In the genomic region with DNA sequence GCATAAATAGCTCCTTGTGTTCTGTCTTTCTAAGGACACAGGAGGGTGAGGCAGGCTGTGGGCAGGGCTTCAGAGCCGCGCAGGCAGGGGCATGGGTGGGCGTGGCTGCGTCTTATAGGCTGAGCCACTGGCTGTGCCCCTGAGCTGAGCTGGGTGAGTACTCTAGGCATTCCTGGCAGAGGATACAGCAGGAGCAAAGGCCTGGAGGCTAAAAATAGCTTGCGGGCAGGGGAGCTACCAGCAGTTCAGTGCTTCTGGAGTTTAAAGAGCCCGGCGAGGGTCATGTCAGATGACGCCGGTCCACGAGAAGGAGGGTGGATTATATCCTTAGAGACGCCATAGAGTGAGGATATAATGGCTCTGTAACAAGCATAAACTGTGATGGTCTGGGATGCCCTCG, we compare ENCODE assay signal across 10 cellular contexts. TPM values are rescaled to one million over a fixed set of nuclear protein-coding genes. Genes with fewer than 3 reads are reported as not detected.
DNase-seq lines count a peak whose midpoint lies in the region; ATAC-seq and FAIRE-seq lines count a peak whose summit lies in the region.
"Had no signal": no experiment of that assay in that cellular context is flagged by ENCODE, and none has a peak within 500 bp of the region (broad histone marks: within the 10 kb centered on the region; RNA-seq: fewer than 3 reads in every experiment).

No MANE protein-coding gene starts in this region.

- no peaks in the 10 kb centered on the region for H3K4me1 ChIP-seq in muscle layer of duodenum (ENCODE audit: control insufficient read depth in 1 of 2, insufficient read depth in 2 of 2, low read length in 2 of 2)

- ATAC-seq in HG02798 (IDR thresholded peaks at IDR 0.05; ENCODE audit: poor library complexity, unreplicated experiment) (no peak), GM18517 (IDR thresholded peaks at IDR 0.05; ENCODE audit: unreplicated experiment) (no peak)
- ATAC-seq: K562 had no signal

- peaks cover 0 to 22% of the 10 kb centered on the region in 2 donors for H3K9me3 ChIP-seq in muscle layer of duodenum (ENCODE audit: control insufficient read depth in 1 of 2, low read length in 2 of 2)

- no peaks in the 10 kb centered on the region for H3K27me3 ChIP-seq in muscle layer of duodenum (ENCODE audit: low read depth, low read length)

- no peak for FAIRE-seq in RCC 7860 (lab: Jason Lieb, UNC)
- FAIRE-seq: K562 had no signal

- peak overlapping the region; percentile 16 for H3K27ac ChIP-seq in muscle layer of duodenum (ENCODE audit: low read length)

- H3K36me3 ChIP-seq in muscle layer of duodenum (ENCODE audit: control insufficient read depth in 1 of 2, insufficient read depth in 2 of 2, low read length in 2 of 2): no peaks in the 10 kb centered on the region

- DNase-seq in Daoy (ENCODE audit: low read depth) (peak; percentile 63), RCC 7860 (ENCODE audit: low spot score) (peak; percentile 10), fibroblast of peridontal ligament (ENCODE audit: extremely low read depth) (peak; percentile 42), COLO668 (lab: John Stamatoyannopoulos, UW; ENCODE audit: unreplicated experiment) (no peak), mesenteric fat pad (ENCODE audit: low spot score) (no peak)
- DNase-seq: activated CD8-positive, alpha-beta memory T cell treated with anti-CD3 and anti-CD28 coated beads, Interleukin-2, amount 50 U/mL, for 4 hours had no signal

- no peak overlapping the region for H3K4me3 ChIP-seq in muscle layer of duodenum (ENCODE audit: low read depth in 1 of 2, low read length in 2 of 2)
- H3K4me3 ChIP-seq: K562 had no signal

RNA-seq across cellular contexts. Expression of gene PDIA6, which starts 31.5 kb away (rescaled TPM):
- 381 and 427 TPM in 2 replicates for total RNA-seq in Daoy (2014; rRNA removed; shearing (Covaris generic))
- total RNA-seq in mesenteric fat pad: 157 TPM

Comparison
In these comparisons a context has a peak if more than half of its experiments do, and no peak if none do; other contexts are left out.
1. DNase-seq: peak in Daoy (single experiment), RCC 7860 (single experiment) and fibroblast of peridontal ligament (single experiment); none in COLO668 (single experiment) and mesenteric fat pad (single experiment).